In genomic region chr7:5755704-5756131, GRCh38 we compare ENCODE assay signal across 14 cellular contexts. TPM values are rescaled to one million over a fixed set of nuclear protein-coding genes. Genes with fewer than 3 reads are reported as not detected.
DNase-seq lines count a peak whose midpoint lies in the region; TF ChIP-seq lines count a peak whose summit lies in the region.
"Had no signal": no experiment of that assay in that cellular context is flagged by ENCODE, and none has a peak within 500 bp of the region (broad histone marks: within the 10 kb centered on the region; RNA-seq: fewer than 3 reads in every experiment).

No MANE protein-coding gene starts in this region.

- H3K36me3 ChIP-seq in PC-9 (ENCODE audit: low read depth) (peaks cover 32% of the 10 kb centered on the region), ovary (no peaks in the 10 kb centered on the region)

- peak overlapping the region; percentile 37; the same call in 1 of the 2 replicates for H3K27ac ChIP-seq in PC-9
- H3K27ac ChIP-seq in ovary, result no peak overlapping the region
- H3K27ac ChIP-seq: hepatocyte had no signal

- H3K27ac Mint-ChIP-seq in activated T-cell treated with anti-CD3 and anti-CD28 coated beads, Interleukin-2, amount 50 U/mL, for 24 hours, result peak overlapping the region; percentile 67
- H3K27ac Mint-ChIP-seq: activated naive CD8-positive, alpha-beta T cell treated with anti-CD3 and anti-CD28 coated beads, Interleukin-2, amount 10 ng/mL, durations not matched to agents 7 days and 5 days had no signal

- no peaks in the 10 kb centered on the region for H3K27me3 Mint-ChIP-seq in activated T-cell treated with anti-CD3 and anti-CD28 coated beads, Interleukin-2, amount 50 U/mL, for 24 hours
- H3K27me3 Mint-ChIP-seq: activated naive CD8-positive, alpha-beta T cell treated with anti-CD3 and anti-CD28 coated beads, Interleukin-2, amount 10 ng/mL, durations not matched to agents 7 days and 5 days; naive thymus-derived CD8-positive, alpha-beta T cell had no signal

- WGBS in ovary, 3 donors, result 81 to 84% (median 81%) methylated on average over 6 of the region's 6 CpGs

- CTCF ChIA-PET in PC-9 (lab: Charles Lee), result no interaction called here

- H3K4me2 ChIP-seq in PC-9, result no peak overlapping the region
- H3K4me2 ChIP-seq: hepatocyte had no signal

- no peaks in the 10 kb centered on the region for H3K9me2 ChIP-seq in PC-9 (ENCODE audit: insufficient read depth)

- H3K79me2 ChIP-seq in PC-9 (ENCODE audit: low read depth), result no peaks in the 10 kb centered on the region

- TF ChIP-seq POLR2A in ovary (IDR thresholded peaks at IDR 0.05), result no peak

- intact Hi-C loops in PC-9 (cut with micrococcal nuclease; ENCODE audit: unreplicated experiment) (no loop called here), ovary (cut with DNase I) (no loop called here)

- H3K9me3 ChIP-seq in PC-9 (ENCODE audit: insufficient read depth, low read depth) (no peaks in the 10 kb centered on the region), ovary (no peaks in the 10 kb centered on the region)

- no peak overlapping the region for H2AFZ ChIP-seq in PC-9
- H2AFZ ChIP-seq: hepatocyte had no signal

- H4K20me1 ChIP-seq in PC-9 (ENCODE audit: insufficient read depth), result 0 out of 2 replicates have a peak, but pooled peaks cover 8% of the 10 kb centered on the region

- no peak overlapping the region for H3K4me3 Mint-ChIP-seq in activated T-cell treated with anti-CD3 and anti-CD28 coated beads, Interleukin-2, amount 50 U/mL, for 24 hours
- H3K4me3 Mint-ChIP-seq: activated naive CD8-positive, alpha-beta T cell treated with anti-CD3 and anti-CD28 coated beads, Interleukin-2, amount 10 ng/mL, durations not matched to agents 7 days and 5 days; naive thymus-derived CD8-positive, alpha-beta T cell had no signal

- BruUV-seq in PC-9 (replicated peaks; lab: Mats Ljungman, UMichigan), result no TSS peak

- H3K9me3 Mint-ChIP-seq in activated T-cell treated with anti-CD3 and anti-CD28 coated beads, Interleukin-2, amount 50 U/mL, for 24 hours, result no peaks in the 10 kb centered on the region
- H3K9me3 Mint-ChIP-seq: activated naive CD8-positive, alpha-beta T cell treated with anti-CD3 and anti-CD28 coated beads, Interleukin-2, amount 10 ng/mL, durations not matched to agents 7 days and 5 days; naive thymus-derived CD8-positive, alpha-beta T cell had no signal

- H3K36me3 Mint-ChIP-seq in activated T-cell treated with anti-CD3 and anti-CD28 coated beads, Interleukin-2, amount 50 U/mL, for 24 hours (ENCODE audit: low read depth), result peaks cover 83% of the 10 kb centered on the region

- no peaks in the 10 kb centered on the region; the same call in 1 of the 2 replicates for H3F3A ChIP-seq in PC-9 (ENCODE audit: insufficient read depth, low read depth)

- H3K27me3 ChIP-seq in PC-9 (ENCODE audit: insufficient read depth, low read depth), result no peaks in the 10 kb centered on the region
- no peaks in the 10 kb centered on the region for H3K27me3 ChIP-seq in ovary
- H3K27me3 ChIP-seq: BLaER1 treated with 17β-estradiol and CSF1 and Interleukin-3, amounts not matched to agents 10 nM and 100 nM; hepatocyte had no signal

- peaks cover 17% of the 10 kb centered on the region for H3K4me1 Mint-ChIP-seq in activated T-cell treated with anti-CD3 and anti-CD28 coated beads, Interleukin-2, amount 50 U/mL, for 24 hours (ENCODE audit: low read depth)

- no peak for TF ChIP-seq EP300 in ovary (IDR thresholded peaks at IDR 0.05)

- POLR2A ChIA-PET in PC-9 (lab: Charles Lee; ENCODE audit: unreplicated experiment), result no interaction called here

- 0 out of 2 replicates have a peak, but pooled peaks cover 3% of the 10 kb centered on the region for H3K4me1 ChIP-seq in PC-9 (replicated peaks; ENCODE audit: insufficient read depth)
- H3K4me1 ChIP-seq in ovary (ENCODE audit: insufficient read depth), result no peaks in the 10 kb centered on the region

- DNase-seq in activated T-cell treated with anti-CD3 and anti-CD28 coated beads, Interleukin-2, amount 50 U/mL, for 24 hours, result no peak
- DNase-seq in activated T-cell treated with anti-CD3 and anti-CD28 coated beads, Interleukin-2, amount 50 U/mL, for 1 hour, result no peak
- DNase-seq in PC-9 (no peak), epithelial cell of esophagus (ENCODE audit: low read depth) (peak; percentile 38), skeletal muscle cell (ENCODE audit: low read depth) (peak; percentile 48), medulla oblongata (ENCODE audit: extremely low spot score) (no peak), ovary (no peak)
- no peak for DNase-seq in stimulated activated CD4-positive, alpha-beta T cell treated with anti-CD3 and anti-CD28 coated beads, Interleukin-4, amount 100 ng/mL, for 24 hours
- DNase-seq: activated naive CD8-positive, alpha-beta T cell treated with anti-CD3 and anti-CD28 coated beads, Interleukin-2, amount 10 ng/mL, durations not matched to agents 7 days and 5 days; naive thymus-derived CD8-positive, alpha-beta T cell; NCI-H2081; T1000 had no signal

- no peak for TF ChIP-seq CTCF in PC-9 (conservative IDR thresholded peaks at IDR 0.05)
- no peak for TF ChIP-seq CTCF in epithelial cell of esophagus (IDR thresholded peaks at IDR 0.05; ENCODE audit: insufficient read depth, low read depth, low read length, missing control alignments)
- no peak for TF ChIP-seq CTCF in ovary (IDR thresholded peaks at IDR 0.05)

- no peak overlapping the region for H3K4me3 ChIP-seq in PC-9
- H3K4me3 ChIP-seq in epithelial cell of esophagus (ENCODE audit: low read length), result no peak overlapping the region
- no peak overlapping the region for H3K4me3 ChIP-seq in skeletal muscle cell (ENCODE audit: low read depth, low read length)
- H3K4me3 ChIP-seq in ovary, result no peak overlapping the region
- H3K4me3 ChIP-seq: BLaER1 treated with 17β-estradiol and CSF1 and Interleukin-3, amounts not matched to agents 10 nM and 100 nM; hepatocyte had no signal

RNA-seq across cellular contexts. Expression of gene RNF216, which starts 25.7 kb away (rescaled TPM):
- total RNA-seq in PC-9 (2021), result 38.0 and 39.9 TPM in 2 replicates
- 10 to 100 TPM; 28.7 to 46.2 (median 36.6) TPM for total RNA-seq in ovary
- polyA plus RNA-seq in ovary, result 10 to 100 TPM; 20.1 to 31.7 TPM

Comparison
In these comparisons a context has a peak if more than half of its experiments do, and no peak if none do; other contexts are left out.
1. DNase-seq: peak in epithelial cell of esophagus (single experiment) and skeletal muscle cell (single experiment); none in activated T-cell treated with anti-CD3 and anti-CD28 coated beads, Interleukin-2, amount 50 U/mL, for 24 hours (single experiment), activated T-cell treated with anti-CD3 and anti-CD28 coated beads, Interleukin-2, amount 50 U/mL, for 1 hour (single experiment), PC-9 (0 of 2), stimulated activated CD4-positive, alpha-beta T cell treated with anti-CD3 and anti-CD28 coated beads, Interleukin-4, amount 100 ng/mL, for 24 hours (single experiment), medulla oblongata (single experiment) and ovary (0 of 5).